ENCODE assay signal across 39 cellular contexts in genomic region chr1:56852478-56852877, GRCh38. TPM values are rescaled to one million over a fixed set of nuclear protein-coding genes. Genes with fewer than 3 reads are reported as not detected.
"Had no signal": no experiment of that assay in that cellular context is flagged by ENCODE, and none has a peak within 500 bp of the region (broad histone marks: within the 10 kb centered on the region; RNA-seq: fewer than 3 reads in every experiment).

No MANE protein-coding gene starts in this region.

- DNase-seq: activated B cell treated with CpG ODN at 0.5 μM for 24 hours; activated CD4-positive, alpha-beta memory T cell treated with anti-CD3 and anti-CD28 coated beads for 36 hours; activated CD4-positive, alpha-beta T cell treated with anti-CD3 and anti-CD28 coated beads for 4 hours; activated CD4-positive, alpha-beta T cell treated with anti-CD3 and anti-CD28 coated beads, Interleukin-2, amount 10 ng/mL, durations not matched to agents 24 days and 14 days; activated CD4-positive, alpha-beta T cell treated with anti-CD3 and anti-CD28 coated beads, Interleukin-2, amount 50 U/mL, for 1 hour; activated CD4-positive, alpha-beta T cell treated with anti-CD3 and anti-CD28 coated beads, Interleukin-2, amount 50 U/mL, for 4 hours; activated CD4-positive, CD25-positive, alpha-beta regulatory T cell treated with anti-CD3 and anti-CD28 coated beads, Interleukin-2, amount 50 U/mL, for 72 hours; activated CD8-positive, alpha-beta memory T cell treated with anti-CD3 and anti-CD28 coated beads, Interleukin-2, amount 50 U/mL, for 4 hours; activated CD8-positive, alpha-beta T cell treated with anti-CD3 and anti-CD28 coated beads for 36 hours; activated effector memory CD4-positive, alpha-beta T cell treated with anti-CD3 and anti-CD28 coated beads, Interleukin-2, amount 50 U/mL, for 16 hours; activated gamma-delta T cell treated with Interleukin-2 at 50 U/mL for 16 hours; activated naive CD4-positive, alpha-beta T cell; activated naive CD4-positive, alpha-beta T cell treated with anti-CD3 and anti-CD28 coated beads for 36 hours; activated naive CD4-positive, alpha-beta T cell treated with anti-CD3 and anti-CD28 coated beads, Interleukin-2, amount 50 U/mL, for 16 hours; activated naive CD8-positive, alpha-beta T cell treated with anti-CD3 and anti-CD28 coated beads, Interleukin-2, amount 10 ng/mL, durations not matched to agents 7 days and 5 days; activated naive CD8-positive, alpha-beta T cell treated with anti-CD3 and anti-CD28 coated beads, Interleukin-2, amount 50 U/mL, for 24 hours; activated T-cell treated with anti-CD3 and anti-CD28 coated beads for 4 hours; activated T-cell treated with anti-CD3 and anti-CD28 coated beads, Interleukin-2, amount 50 U/mL, for 1 hour; activated T-cell treated with anti-CD3 and anti-CD28 coated beads, Interleukin-2, amount 50 U/mL, for 4 hours; activated T-cell treated with anti-CD3 and anti-CD28 coated beads, Interleukin-2, amount 50 U/mL, for 72 hours; amygdala; anterior cingulate cortex; caudate nucleus; cerebellar nuclear complex; T-helper 1 cell; T-helper 2 cell; T-helper 9 cell had no signal

- H3K4me3 Mint-ChIP-seq: activated B cell treated with CpG ODN at 0.5 μM for 24 hours; activated CD4-positive, alpha-beta memory T cell treated with anti-CD3 and anti-CD28 coated beads for 36 hours; activated CD4-positive, alpha-beta T cell treated with anti-CD3 and anti-CD28 coated beads, Interleukin-2, amount 10 ng/mL, durations not matched to agents 24 days and 14 days; activated CD8-positive, alpha-beta T cell treated with anti-CD3 and anti-CD28 coated beads for 36 hours; activated naive CD4-positive, alpha-beta T cell treated with anti-CD3 and anti-CD28 coated beads for 36 hours; activated naive CD8-positive, alpha-beta T cell; activated naive CD8-positive, alpha-beta T cell treated with anti-CD3 and anti-CD28 coated beads, Interleukin-2, amount 10 ng/mL, durations not matched to agents 7 days and 5 days; activated naive CD8-positive, alpha-beta T cell treated with anti-CD3 and anti-CD28 coated beads, Interleukin-2, amount 50 U/mL, for 24 hours; activated T-cell treated with anti-CD3 and anti-CD28 coated beads, Interleukin-2, amount 50 U/mL, for 4 hours; activated T-cell treated with anti-CD3 and anti-CD28 coated beads, Interleukin-2, amount 50 U/mL, for 72 hours; activated T-helper 1 cell treated with anti-CD3 and anti-CD28 coated beads, Interleukin-12 subunit alpha, Interleukin-12 subunit beta, Interleukin-2, Interleukin-4 antibody, amounts not matched to agents 30 ng/mL and 10 ng/mL and 1 ng/mL, durations not matched to agents 14 hours and 24 hours and 36 hours; activated T-helper 17 cell treated with anti-CD3 and anti-CD28 coated beads, Interleukin-2, amount 50 U/mL, for 72 hours; brain; central memory CD8-positive, alpha-beta T cell; T-helper 1 cell treated with Interleukin-12 subunit alpha and Interleukin-12 subunit beta and Interleukin-4 antibody, amounts not matched to agents 30 μg/mL and 1 μg/mL, for 36 hours; T-helper 2 cell treated with Interferon-gamma antibody and Interleukin-4, amounts not matched to agents 5 μg/mL and 100 μg/mL, for 36 hours had no signal

- H3K9me3 Mint-ChIP-seq: activated B cell treated with CpG ODN at 0.5 μM for 24 hours; activated CD4-positive, alpha-beta memory T cell treated with anti-CD3 and anti-CD28 coated beads for 36 hours; activated CD4-positive, alpha-beta T cell treated with anti-CD3 and anti-CD28 coated beads, Interleukin-2, amount 10 ng/mL, durations not matched to agents 24 days and 14 days; activated CD8-positive, alpha-beta T cell treated with anti-CD3 and anti-CD28 coated beads for 36 hours; activated naive CD4-positive, alpha-beta T cell treated with anti-CD3 and anti-CD28 coated beads for 36 hours; activated naive CD8-positive, alpha-beta T cell treated with anti-CD3 and anti-CD28 coated beads, Interleukin-2, amount 10 ng/mL, durations not matched to agents 7 days and 5 days; activated naive CD8-positive, alpha-beta T cell treated with anti-CD3 and anti-CD28 coated beads, Interleukin-2, amount 50 U/mL, for 24 hours; activated T-cell treated with anti-CD3 and anti-CD28 coated beads, Interleukin-2, amount 50 U/mL, for 4 hours; activated T-cell treated with anti-CD3 and anti-CD28 coated beads, Interleukin-2, amount 50 U/mL, for 72 hours; activated T-helper 1 cell treated with anti-CD3 and anti-CD28 coated beads, Interleukin-12 subunit alpha, Interleukin-12 subunit beta, Interleukin-2, Interleukin-4 antibody, amounts not matched to agents 30 ng/mL and 10 ng/mL and 1 ng/mL, durations not matched to agents 14 hours and 24 hours and 36 hours; activated T-helper 17 cell treated with anti-CD3 and anti-CD28 coated beads, Interleukin-2, amount 50 U/mL, for 72 hours; central memory CD8-positive, alpha-beta T cell; T-helper 1 cell treated with Interleukin-12 subunit alpha and Interleukin-12 subunit beta and Interleukin-4 antibody, amounts not matched to agents 30 μg/mL and 1 μg/mL, for 36 hours; T-helper 2 cell treated with Interferon-gamma antibody and Interleukin-4, amounts not matched to agents 5 μg/mL and 100 μg/mL, for 36 hours had no signal

- H3K27ac Mint-ChIP-seq: activated B cell treated with CpG ODN at 0.5 μM for 24 hours; activated CD4-positive, alpha-beta memory T cell treated with anti-CD3 and anti-CD28 coated beads for 36 hours; activated CD4-positive, alpha-beta T cell treated with anti-CD3 and anti-CD28 coated beads, Interleukin-2, amount 10 ng/mL, durations not matched to agents 24 days and 14 days; activated CD8-positive, alpha-beta T cell treated with anti-CD3 and anti-CD28 coated beads for 36 hours; activated naive CD4-positive, alpha-beta T cell treated with anti-CD3 and anti-CD28 coated beads for 36 hours; activated naive CD8-positive, alpha-beta T cell; activated naive CD8-positive, alpha-beta T cell treated with anti-CD3 and anti-CD28 coated beads, Interleukin-2, amount 10 ng/mL, durations not matched to agents 7 days and 5 days; activated naive CD8-positive, alpha-beta T cell treated with anti-CD3 and anti-CD28 coated beads, Interleukin-2, amount 50 U/mL, for 24 hours; activated T-cell treated with anti-CD3 and anti-CD28 coated beads, Interleukin-2, amount 50 U/mL, for 72 hours; activated T-helper 1 cell treated with anti-CD3 and anti-CD28 coated beads, Interleukin-12 subunit alpha, Interleukin-12 subunit beta, Interleukin-2, Interleukin-4 antibody, amounts not matched to agents 30 ng/mL and 10 ng/mL and 1 ng/mL, durations not matched to agents 14 hours and 24 hours and 36 hours; activated T-helper 17 cell treated with anti-CD3 and anti-CD28 coated beads, Interleukin-2, amount 50 U/mL, for 72 hours; brain; T-helper 1 cell treated with Interleukin-12 subunit alpha and Interleukin-12 subunit beta and Interleukin-4 antibody, amounts not matched to agents 30 μg/mL and 1 μg/mL, for 36 hours; T-helper 2 cell treated with Interferon-gamma antibody and Interleukin-4, amounts not matched to agents 5 μg/mL and 100 μg/mL, for 36 hours had no signal

- H3K27ac ChIP-seq: ascending aorta, cardiac muscle cell, VCaP had no signal

- H3K36me3 Mint-ChIP-seq: activated CD4-positive, alpha-beta memory T cell treated with anti-CD3 and anti-CD28 coated beads for 36 hours; activated naive CD8-positive, alpha-beta T cell; activated naive CD8-positive, alpha-beta T cell treated with anti-CD3 and anti-CD28 coated beads, Interleukin-2, amount 10 ng/mL, durations not matched to agents 7 days and 5 days; brain had no signal

- ATAC-seq: activated CD8-positive, alpha-beta T cell treated with anti-CD3 and anti-CD28 coated beads for 36 hours; activated naive CD8-positive, alpha-beta T cell treated with anti-CD3 and anti-CD28 coated beads, Interleukin-2, amount 50 U/mL, for 24 hours; activated T-cell treated with anti-CD3 and anti-CD28 coated beads, Interleukin-2, amount 50 U/mL, for 4 hours; activated T-cell treated with anti-CD3 and anti-CD28 coated beads, Interleukin-2, amount 50 U/mL, for 72 hours; activated T-helper 17 cell treated with anti-CD3 and anti-CD28 coated beads, Interleukin-2, amount 50 U/mL, for 72 hours had no signal

- H3K4me3 ChIP-seq: ascending aorta, cardiac muscle cell had no signal

- H3K27me3 Mint-ChIP-seq: activated CD4-positive, alpha-beta memory T cell treated with anti-CD3 and anti-CD28 coated beads for 36 hours; activated CD4-positive, alpha-beta T cell treated with anti-CD3 and anti-CD28 coated beads, Interleukin-2, amount 10 ng/mL, durations not matched to agents 24 days and 14 days had no signal

- H3K9me3 ChIP-seq: ascending aorta had no signal

- H3K4me1 Mint-ChIP-seq: activated B cell treated with CpG ODN at 0.5 μM for 24 hours; activated CD4-positive, alpha-beta T cell treated with anti-CD3 and anti-CD28 coated beads, Interleukin-2, amount 10 ng/mL, durations not matched to agents 24 days and 14 days; activated naive CD8-positive, alpha-beta T cell treated with anti-CD3 and anti-CD28 coated beads, Interleukin-2, amount 10 ng/mL, durations not matched to agents 7 days and 5 days; activated naive CD8-positive, alpha-beta T cell treated with anti-CD3 and anti-CD28 coated beads, Interleukin-2, amount 50 U/mL, for 24 hours; activated T-helper 17 cell treated with anti-CD3 and anti-CD28 coated beads, Interleukin-2, amount 50 U/mL, for 72 hours; central memory CD8-positive, alpha-beta T cell had no signal

- H3K4me1 ChIP-seq: ascending aorta had no signal

- H3K27me3 ChIP-seq: ascending aorta, cardiac muscle cell had no signal

- H3K36me3 ChIP-seq: ascending aorta, cardiac muscle cell had no signal

RNA-seq across cellular contexts. Expression of gene C8A, which starts 2.1 kb away (rescaled TPM):
- total RNA-seq: activated B cell treated with CpG ODN at 0.5 μM for 24 hours; activated CD4-positive, alpha-beta memory T cell treated with anti-CD3 and anti-CD28 coated beads for 36 hours; activated CD4-positive, alpha-beta T cell treated with anti-CD3 and anti-CD28 coated beads, Interleukin-2, amount 10 ng/mL, durations not matched to agents 24 days and 14 days; activated CD8-positive, alpha-beta memory T cell treated with anti-CD3 and anti-CD28 coated beads for 36 hours; activated CD8-positive, alpha-beta T cell treated with anti-CD3 and anti-CD28 coated beads for 36 hours; activated naive CD4-positive, alpha-beta T cell treated with anti-CD3 and anti-CD28 coated beads for 36 hours; activated naive CD8-positive, alpha-beta T cell treated with anti-CD3 and anti-CD28 coated beads, Interleukin-2, amount 10 ng/mL, durations not matched to agents 7 days and 5 days; activated T-cell treated with anti-CD3 and anti-CD28 coated beads, Interleukin-2, amount 50 U/mL, for 4 hours; activated T-cell treated with anti-CD3 and anti-CD28 coated beads, Interleukin-2, amount 50 U/mL, for 72 hours; activated T-helper 1 cell treated with anti-CD3 and anti-CD28 coated beads, Interleukin-12 subunit alpha, Interleukin-12 subunit beta, Interleukin-2, Interleukin-4 antibody, amounts not matched to agents 30 ng/mL and 10 ng/mL and 1 ng/mL, durations not matched to agents 14 hours and 24 hours and 36 hours; activated T-helper 17 cell treated with anti-CD3 and anti-CD28 coated beads, Interleukin-2, amount 50 U/mL, for 72 hours; bronchial epithelial cell; cardiac muscle cell had no signal
- polyA plus RNA-seq: cardiac muscle cell had no signal

RNA-seq across cellular contexts. Expression of gene FYB2, which starts 33.3 kb away (rescaled TPM):
- total RNA-seq: activated B cell treated with CpG ODN at 0.5 μM for 24 hours; activated CD4-positive, alpha-beta memory T cell treated with anti-CD3 and anti-CD28 coated beads for 36 hours; activated CD4-positive, alpha-beta T cell treated with anti-CD3 and anti-CD28 coated beads, Interleukin-2, amount 10 ng/mL, durations not matched to agents 24 days and 14 days; activated CD8-positive, alpha-beta memory T cell treated with anti-CD3 and anti-CD28 coated beads for 36 hours; activated CD8-positive, alpha-beta T cell treated with anti-CD3 and anti-CD28 coated beads for 36 hours; activated naive CD4-positive, alpha-beta T cell treated with anti-CD3 and anti-CD28 coated beads for 36 hours; activated naive CD8-positive, alpha-beta T cell treated with anti-CD3 and anti-CD28 coated beads, Interleukin-2, amount 10 ng/mL, durations not matched to agents 7 days and 5 days; activated T-cell treated with anti-CD3 and anti-CD28 coated beads, Interleukin-2, amount 50 U/mL, for 4 hours; activated T-cell treated with anti-CD3 and anti-CD28 coated beads, Interleukin-2, amount 50 U/mL, for 72 hours; activated T-helper 1 cell treated with anti-CD3 and anti-CD28 coated beads, Interleukin-12 subunit alpha, Interleukin-12 subunit beta, Interleukin-2, Interleukin-4 antibody, amounts not matched to agents 30 ng/mL and 10 ng/mL and 1 ng/mL, durations not matched to agents 14 hours and 24 hours and 36 hours; activated T-helper 17 cell treated with anti-CD3 and anti-CD28 coated beads, Interleukin-2, amount 50 U/mL, for 72 hours; ascending aorta; bronchial epithelial cell had no signal
